In genomic region chr2:80778704-80779103, GRCh38 we compare ENCODE assay signal across 23 cellular contexts.
DNase-seq lines count a peak whose midpoint lies in the region; ATAC-seq, FAIRE-seq and TF ChIP-seq lines count a peak whose summit lies in the region.
"Had no signal": no experiment of that assay in that cellular context is flagged by ENCODE, and none has a peak within 500 bp of the region (broad histone marks: within the 10 kb centered on the region; RNA-seq: fewer than 3 reads in every experiment).

No MANE protein-coding gene starts in this region.

- no peak for TF ChIP-seq EP300 in H1 (IDR thresholded peaks at IDR 0.05; ENCODE audit: borderline replicate concordance in 1 of 2, low read depth in 2 of 2, low read length in 2 of 2)

- no peak overlapping the region for H3K23ac ChIP-seq in H1 (ENCODE audit: insufficient read length)

- no peak overlapping the region for H2AFZ ChIP-seq in GM23338
- no peak overlapping the region for H2AFZ ChIP-seq in H1 (ENCODE audit: low read length)

- TF ChIP-seq CTCF in GM23338 (conservative IDR thresholded peaks at IDR 0.05; ENCODE audit: low read depth in 2 of 2), result no peak
- no peak for TF ChIP-seq CTCF in H1 (IDR thresholded peaks at IDR 0.05; ENCODE audit: control extremely low read depth in 1 of 3, insufficient read depth in 1 of 3, low read depth in 1 of 3, low read length in 3 of 3)
- no peak for TF ChIP-seq CTCF in progenitor cell of endocrine pancreas (IDR thresholded peaks at IDR 0.05; ENCODE audit: unreplicated experiment)

- peaks cover 0 to 3% of the 10 kb centered on the region in 2 experiments; a peak in 1 of 4 replicates for H3K9me3 ChIP-seq in H1 (ENCODE audit: insufficient read depth in 2 of 2, low read depth in 1 of 2, low read length in 1 of 2)
- H3K9me3 ChIP-seq in iPS DF 6.9 (ENCODE audit: control insufficient read depth, insufficient read depth, low read length), result no peaks in the 10 kb centered on the region
- H3K9me3 ChIP-seq: Caco-2 had no signal

- DNase-seq in GM23338 (ENCODE audit: low spot score), result peak; percentile 42
- no peak for DNase-seq in H1 (ENCODE audit: low read depth in 1 of 2, low spot score in 2 of 2)
- peak; percentile 11 for DNase-seq in iPS DF 6.9 (ENCODE audit: low read depth, low spot score)
- DNase-seq in progenitor cell of endocrine pancreas (ENCODE audit: low spot score, unreplicated experiment), result no peak
- DNase-seq in NCI-H1105 treated with DMSO at 0.1 percent for 48 hours (lab: John Stamatoyannopoulos, UW), result no peak
- no peak for DNase-seq in GM12892 (ENCODE audit: insufficient read length)
- DNase-seq: Caco-2; CD4-positive, CD25-positive, alpha-beta regulatory T cell; CD8-positive, alpha-beta T cell; DMS153; DND-41; GOT3; H7; HCEC 1CT had no signal

- no peaks in the 10 kb centered on the region; the same call in 1 of the 2 replicates for H3K36me3 ChIP-seq in GM23338 (ENCODE audit: insufficient read depth)
- no peaks in the 10 kb centered on the region for H3K36me3 ChIP-seq in H1 (ENCODE audit: control insufficient read depth in 2 of 4, insufficient read depth in 4 of 4, low read length in 3 of 4)
- H3K36me3 ChIP-seq in iPS DF 6.9 (ENCODE audit: control insufficient read depth, insufficient read depth, low read length), result no peaks in the 10 kb centered on the region
- H3K36me3 ChIP-seq: BLaER1 had no signal

- no peak overlapping the region for H3K14ac ChIP-seq in H1 (ENCODE audit: insufficient read length)

- H4K20me1 ChIP-seq in GM23338 (replicated peaks; ENCODE audit: insufficient read depth), result no peaks in the 10 kb centered on the region
- no peaks in the 10 kb centered on the region for H4K20me1 ChIP-seq in H1 (replicated peaks in 1 of 2; ENCODE audit: control insufficient read depth in 1 of 2, insufficient read depth in 2 of 2, low read length in 2 of 2)
- H4K20me1 ChIP-seq: BLaER1 had no signal

- H3K27ac Mint-ChIP-seq in GM23338 (no peak overlapping the region), progenitor cell of endocrine pancreas (peak overlapping the region; percentile 56)
- H3K27ac Mint-ChIP-seq: B cell; CD4-positive, CD25-positive, alpha-beta regulatory T cell; CD8-positive, alpha-beta T cell had no signal

- H3K56ac ChIP-seq in H1 (replicated peaks; ENCODE audit: insufficient read length, low read depth, low read length), result no peak overlapping the region

- no peaks in the 10 kb centered on the region for H3F3A ChIP-seq in GM23338 (replicated peaks; ENCODE audit: low read depth)

- TF ChIP-seq POLR2A in H1 (IDR thresholded peaks at IDR 0.05; ENCODE audit: control extremely low read depth in 1 of 2, low read depth in 2 of 2, low read length in 2 of 2) (no peak), GM12892 (IDR thresholded peaks at IDR 0.05; ENCODE audit: low read depth, low read length) (no peak)

- H2AK5ac ChIP-seq in H1 (ENCODE audit: low read depth, low read length), result no peak overlapping the region

- H3K9ac ChIP-seq in H1 (replicated peaks in 1 of 4; ENCODE audit: extremely low read depth in 1 of 4, low read depth in 3 of 4, low read length in 3 of 4), result no peak overlapping the region
- H3K9ac ChIP-seq: BLaER1 had no signal

- H3K79me1 ChIP-seq in H1 (ENCODE audit: low read depth, low read length), result no peaks in the 10 kb centered on the region

- H2BK5ac ChIP-seq in H1 (ENCODE audit: low read depth, low read length), result no peak overlapping the region

- H3K79me2 ChIP-seq in GM23338 (replicated peaks; ENCODE audit: insufficient read depth), result no peaks in the 10 kb centered on the region
- H3K79me2 ChIP-seq in H1 (ENCODE audit: control insufficient read depth in 1 of 2, insufficient read depth in 2 of 2, low read length in 2 of 2), result no peaks in the 10 kb centered on the region

- no peak overlapping the region for H2BK20ac ChIP-seq in H1 (ENCODE audit: low read length)

- H3K27ac ChIP-seq in GM23338 (ENCODE audit: low read depth) (no peak overlapping the region; the same call in 1 of the 2 replicates), H1 (ENCODE audit: low read depth, low read length) (no peak overlapping the region), iPS DF 6.9 (ENCODE audit: low read length) (no peak overlapping the region)
- H3K27ac ChIP-seq: 22Rv1, BLaER1, C4-2B had no signal

- H3K4me2 ChIP-seq in GM23338 (no peak overlapping the region), H1 (ENCODE audit: insufficient read depth in 1 of 2, low read depth in 2 of 2, low read length in 2 of 2) (no peak overlapping the region)
- H3K4me2 ChIP-seq: BLaER1 had no signal

- CTCF ChIA-PET in H1 (lab: Charles Lee; ENCODE audit: partially characterized antibody), result no interaction called here

- H3K9me3 Mint-ChIP-seq in GM23338 (peaks cover 15% of the 10 kb centered on the region; the same call in 2 of the 3 replicates), progenitor cell of endocrine pancreas (ENCODE audit: low read depth) (peaks cover 5% of the 10 kb centered on the region)

- H2BK15ac ChIP-seq in H1 (ENCODE audit: low read length), result no peak overlapping the region

- no peak overlapping the region for H3K4me3 Mint-ChIP-seq in GM23338
- no peak overlapping the region for H3K4me3 Mint-ChIP-seq in progenitor cell of endocrine pancreas (ENCODE audit: low read depth)
- H3K4me3 Mint-ChIP-seq: B cell; CD4-positive, CD25-positive, alpha-beta regulatory T cell; CD8-positive, alpha-beta T cell had no signal

- H3K9me2 ChIP-seq in GM23338 (ENCODE audit: insufficient read depth), result peaks cover 7% of the 10 kb centered on the region; the same call in 1 of the 2 replicates

- no peak for TF ChIP-seq RAD21 in H1 (IDR thresholded peaks at IDR 0.05 in 1 of 2, conservative IDR thresholded peaks at IDR 0.05 in 1 of 2; ENCODE audit: low read depth in 2 of 2, low read length in 2 of 2)

- POLR2A ChIA-PET in H1 (lab: Charles Lee; ENCODE audit: partially characterized antibody), result no interaction called here

- H3K27me3 Mint-ChIP-seq in GM23338 (ENCODE audit: insufficient read depth, low read depth, poor library complexity) (no peaks in the 10 kb centered on the region), progenitor cell of endocrine pancreas (no peaks in the 10 kb centered on the region)
- H3K27me3 Mint-ChIP-seq: B cell; CD4-positive, CD25-positive, alpha-beta regulatory T cell had no signal

- H3K4ac ChIP-seq in H1 (replicated peaks; ENCODE audit: insufficient read length, low read depth, low read length), result no peak overlapping the region

- H3K4me3 ChIP-seq in GM23338 (no peak overlapping the region), H1 (ENCODE audit: extremely low read depth in 1 of 4, insufficient read depth in 2 of 4, low read depth in 3 of 4, low read length in 4 of 4) (no peak overlapping the region), iPS DF 6.9 (ENCODE audit: low read length) (no peak overlapping the region)
- H3K4me3 ChIP-seq: BLaER1, GM12878 had no signal

- H3K27me3 ChIP-seq in GM23338 (ENCODE audit: insufficient read depth) (no peaks in the 10 kb centered on the region), H1 (replicated peaks in 1 of 4; ENCODE audit: control insufficient read depth in 3 of 4, extremely low read depth in 1 of 4, insufficient read depth in 3 of 4, low read length in 3 of 4) (no peaks in the 10 kb centered on the region), iPS DF 6.9 (ENCODE audit: control insufficient read depth, insufficient read depth, low read length) (no peaks in the 10 kb centered on the region)
- H3K27me3 ChIP-seq: BLaER1 had no signal

- H4K91ac ChIP-seq in H1 (replicated peaks; ENCODE audit: insufficient read length, low read length), result no peak overlapping the region

- H3K23me2 ChIP-seq in H1 (ENCODE audit: low read depth, low read length), result no peaks in the 10 kb centered on the region

- H4K5ac ChIP-seq in H1 (ENCODE audit: insufficient read length, low read depth, low read length), result no peak overlapping the region

- H3K36me3 Mint-ChIP-seq in GM23338 (ENCODE audit: low read depth), result peaks cover 10% of the 10 kb centered on the region; the same call in 1 of the 3 replicates
- H3K36me3 Mint-ChIP-seq in progenitor cell of endocrine pancreas (ENCODE audit: insufficient read depth), result peaks cover 1% of the 10 kb centered on the region
- H3K36me3 Mint-ChIP-seq: CD4-positive, CD25-positive, alpha-beta regulatory T cell; CD8-positive, alpha-beta T cell had no signal

- no peak overlapping the region for H2BK120ac ChIP-seq in H1 (replicated peaks; ENCODE audit: low read depth, low read length)

- ATAC-seq in GM23338 (peak; percentile 60), HG03108 (IDR thresholded peaks at IDR 0.05; ENCODE audit: unreplicated experiment) (no peak)
- ATAC-seq: CD8-positive, alpha-beta T cell; GM12878 had no signal

- FAIRE-seq in H1 (lab: Jason Lieb, UNC), result no peak
- no peak for FAIRE-seq in GM12892 (lab: Jason Lieb, UNC)
- FAIRE-seq: A204.1, G401.6, GM12878, GM18507 had no signal

- H2BK12ac ChIP-seq in H1 (ENCODE audit: low read depth, low read length), result no peak overlapping the region

- peaks cover 9% of the 10 kb centered on the region for H3K4me1 ChIP-seq in GM23338 (ENCODE audit: insufficient read depth)
- peaks cover 0 to 3% (median 0%) of the 10 kb centered on the region in 4 experiments; a peak in 1 of 7 replicates for H3K4me1 ChIP-seq in H1 (replicated peaks in 1 of 4; ENCODE audit: control insufficient read depth in 3 of 4, insufficient read depth in 4 of 4, low read length in 3 of 4)
- peaks cover 1% of the 10 kb centered on the region; the same call in 1 of the 2 replicates for H3K4me1 ChIP-seq in iPS DF 6.9 (ENCODE audit: control insufficient read depth, insufficient read depth, low read length)
- H3K4me1 ChIP-seq: BLaER1, Caco-2 had no signal

- H4K8ac ChIP-seq in H1 (ENCODE audit: extremely low read depth, insufficient read depth, low read length), result no peak overlapping the region

- no peak overlapping the region for H3K18ac ChIP-seq in H1 (ENCODE audit: extremely low read depth, low read length)

- peaks cover 10% of the 10 kb centered on the region; the same call in 2 of the 3 replicates for H3K4me1 Mint-ChIP-seq in GM23338
- H3K4me1 Mint-ChIP-seq in progenitor cell of endocrine pancreas (ENCODE audit: low read depth), result peaks cover 1% of the 10 kb centered on the region
- H3K4me1 Mint-ChIP-seq: B cell; CD4-positive, CD25-positive, alpha-beta regulatory T cell had no signal

TF ChIP-seq in GM23338, 12 proteins besides CTCF, POLR2A, EP300 and RAD21 (continues in another document):
- TF ChIP-seq EZH2 (IDR thresholded peaks at IDR 0.05; ENCODE audit: low read depth, unreplicated experiment), result no peak
- no peak for TF ChIP-seq ZNF114 (CRISPR knock-in tag; IDR thresholded peaks at IDR 0.05)
- TF ChIP-seq POLR2AphosphoS5 (IDR thresholded peaks at IDR 0.05; ENCODE audit: low read depth), result no peak
- no peak for TF ChIP-seq JUNB (IDR thresholded peaks at IDR 0.05; ENCODE audit: unreplicated experiment)
- no peak for TF ChIP-seq ZNF331 (CRISPR knock-in tag; IDR thresholded peaks at IDR 0.05; ENCODE audit: low read depth)

TF ChIP-seq in H1, 55 proteins besides CTCF, POLR2A, EP300 and RAD21:
- TF ChIP-seq TEAD4 (IDR thresholded peaks at IDR 0.05; ENCODE audit: low read depth, low read length) (peak; percentile 29; the same call in 1 of the 2 replicates), SRF (IDR thresholded peaks at IDR 0.05; ENCODE audit: low read depth, low read length) (no peak)

Comparison
In these comparisons a context has a peak if more than half of its experiments do, and no peak if none do; other contexts are left out.
1. DNase-seq: peak in GM23338 (single experiment) and iPS DF 6.9 (single experiment); none in H1 (0 of 2), progenitor cell of endocrine pancreas (single experiment), NCI-H1105 treated with DMSO at 0.1 percent for 48 hours (single experiment) and GM12892 (single experiment).